ENCODE assay signal across 6 cellular contexts in genomic region chr10:114117728-114118127, GRCh38.
"Had no signal": no experiment of that assay in that cellular context is flagged by ENCODE, and none has a peak within 500 bp of the region (broad histone marks: within the 10 kb centered on the region; RNA-seq: fewer than 3 reads in every experiment).

No MANE protein-coding gene starts in this region.

- H3K9me3 Mint-ChIP-seq: IgD-negative memory B cell had no signal

- H3K27ac ChIP-seq: HL-60 had no signal

- H3K27ac Mint-ChIP-seq: IgD-negative memory B cell had no signal

- H3K36me3 Mint-ChIP-seq: IgD-negative memory B cell had no signal

- H3K4me1 Mint-ChIP-seq: IgD-negative memory B cell had no signal

- ATAC-seq: HepG2, K562 had no signal

- H3K4me3 Mint-ChIP-seq: IgD-negative memory B cell had no signal

- DNase-seq: IMR-90, KBM-7 had no signal

- H3K4me3 ChIP-seq: K562 had no signal
